In genomic region chr13:113035209-113035800, GRCh38 we compare ENCODE assay signal across 1 cellular context.
TF ChIP-seq lines count a peak whose summit lies in the region.

No MANE protein-coding gene starts in this region.

TF ChIP-seq in HCT116, 20 proteins besides CTCF, POLR2A, EP300 and RAD21 (continued from another document):
- TF ChIP-seq EZH2phosphoT487 (IDR thresholded peaks at IDR 0.05; ENCODE audit: borderline replicate concordance) (no peak), MAX (IDR thresholded peaks at IDR 0.05) (no peak)
TF ChIP-seq in HCT116: peak in this region for 0.
